ENCODE assay signal across 12 cellular contexts in the genomic region with DNA sequence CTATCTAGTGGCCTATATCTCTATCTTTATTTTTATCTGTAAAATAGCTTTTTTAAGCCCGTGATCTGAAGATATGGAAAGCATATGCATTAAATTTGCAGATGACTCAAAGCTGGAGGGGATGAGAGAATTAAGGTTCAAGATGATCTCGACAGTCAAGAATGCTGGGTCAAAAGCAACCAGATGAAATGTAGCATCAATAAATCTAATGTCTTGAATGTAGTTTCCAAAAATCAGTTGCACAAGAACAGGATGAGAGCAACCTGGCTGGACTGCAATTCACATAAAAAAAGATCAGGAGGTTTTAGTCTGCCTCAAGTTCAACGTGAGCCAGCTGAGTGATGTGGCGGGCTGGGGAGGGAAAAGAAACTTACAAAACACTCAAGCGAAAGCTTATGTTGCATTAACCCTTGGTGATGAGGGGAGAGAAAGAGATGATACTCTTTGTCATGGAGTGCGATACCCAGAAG.
DNase-seq lines count a peak whose midpoint lies in the region; ATAC-seq and TF ChIP-seq lines count a peak whose summit lies in the region.
"Had no signal": no experiment of that assay in that cellular context is flagged by ENCODE, and none has a peak within 500 bp of the region (broad histone marks: within the 10 kb centered on the region; RNA-seq: fewer than 3 reads in every experiment).

No MANE protein-coding gene starts in this region.

- H3K36me3 Mint-ChIP-seq in type B pancreatic cell: no peaks in the 10 kb centered on the region
- no peaks in the 10 kb centered on the region for H3K36me3 Mint-ChIP-seq in CD4-positive, alpha-beta memory T cell

- ATAC-seq in GM19467 (IDR thresholded peaks at IDR 0.05; ENCODE audit: unreplicated experiment) (peak; percentile 28), HG03354 (IDR thresholded peaks at IDR 0.05; ENCODE audit: poor library complexity, severe bottlenecking, unreplicated experiment) (peak; percentile 37)

- CTCF ChIA-PET in CD4-positive, alpha-beta memory T cell (lab: Charles Lee; ENCODE audit: partially characterized antibody): no interaction called here

- no peaks in the 10 kb centered on the region for H3K4me1 ChIP-seq in CD4-positive, alpha-beta memory T cell (ENCODE audit: insufficient read depth, low read length)

- H3K4me1 Mint-ChIP-seq in type B pancreatic cell (ENCODE audit: unreplicated experiment): peaks cover 51% of the 10 kb centered on the region
- peaks cover 0 to 1% (median under 1%) of the 10 kb centered on the region in 4 donors for H3K4me1 Mint-ChIP-seq in CD4-positive, alpha-beta memory T cell
- H3K4me1 Mint-ChIP-seq: activated CD4-positive, alpha-beta memory T cell treated with anti-CD3 and anti-CD28 coated beads, Interleukin-2, amount 10 ng/mL, durations not matched to agents 7 days and 5 days had no signal

- H3K36me3 ChIP-seq in CD4-positive, alpha-beta memory T cell (ENCODE audit: insufficient read depth, low read length): no peaks in the 10 kb centered on the region

- H3K27ac Mint-ChIP-seq in type B pancreatic cell: peak overlapping the region; percentile 32
- no peak overlapping the region for H3K27ac Mint-ChIP-seq in CD4-positive, alpha-beta memory T cell
- H3K27ac Mint-ChIP-seq: activated CD4-positive, alpha-beta memory T cell treated with anti-CD3 and anti-CD28 coated beads, Interleukin-2, amount 10 ng/mL, durations not matched to agents 7 days and 5 days had no signal

- TF ChIP-seq CTCF in cardiac fibroblast (IDR thresholded peaks at IDR 0.05; ENCODE audit: low read depth, low read length) (no peak), type B pancreatic cell (conservative IDR thresholded peaks at IDR 0.05) (no peak)

- peaks cover 4% of the 10 kb centered on the region for H3K27me3 Mint-ChIP-seq in type B pancreatic cell
- no peaks in the 10 kb centered on the region for H3K27me3 Mint-ChIP-seq in CD4-positive, alpha-beta memory T cell

- POLR2A ChIA-PET in CD4-positive, alpha-beta memory T cell (lab: Charles Lee; ENCODE audit: partially characterized antibody): no interaction called here

- peak overlapping the region; percentile 11 for H3K4me3 Mint-ChIP-seq in type B pancreatic cell
- no peak overlapping the region for H3K4me3 Mint-ChIP-seq in CD4-positive, alpha-beta memory T cell
- H3K4me3 Mint-ChIP-seq: activated CD4-positive, alpha-beta memory T cell treated with anti-CD3 and anti-CD28 coated beads, Interleukin-2, amount 10 ng/mL, durations not matched to agents 7 days and 5 days; dendritic cell treated with granulocyte-macrophage colony-stimulating factor and Interleukin-4, amounts not matched to agents 40 ng/mL and 50 ng/mL, for 4 days had no signal

- no peak overlapping the region for H3K27ac ChIP-seq in CD4-positive, alpha-beta memory T cell (ENCODE audit: low read depth, low read length)

- DNase-seq in cardiac fibroblast (ENCODE audit: low read depth in 2 of 2) (peak; percentile 49 to 67), type B pancreatic cell (ENCODE audit: extremely low spot score, unreplicated experiment) (no peak), COLO668 (lab: John Stamatoyannopoulos, UW; ENCODE audit: unreplicated experiment) (no peak), NCI-H774 (lab: John Stamatoyannopoulos, UW) (no peak), NCI-H1694 treated with DMSO at 0.1 percent for 48 hours (lab: John Stamatoyannopoulos, UW) (no peak)
- DNase-seq in CD4-positive, alpha-beta memory T cell: no peak
- DNase-seq: activated CD4-positive, alpha-beta memory T cell treated with anti-CD3 and anti-CD28 coated beads, Interleukin-2, amount 10 ng/mL, durations not matched to agents 7 days and 5 days; mesendoderm; NCI-H2171 had no signal

- no peaks in the 10 kb centered on the region for H3K9me3 Mint-ChIP-seq in type B pancreatic cell
- H3K9me3 Mint-ChIP-seq in CD4-positive, alpha-beta memory T cell: peaks cover 0 to 2% (median 0%) of the 10 kb centered on the region in 8 donors
- H3K9me3 Mint-ChIP-seq: activated CD4-positive, alpha-beta memory T cell treated with anti-CD3 and anti-CD28 coated beads, Interleukin-2, amount 10 ng/mL, durations not matched to agents 7 days and 5 days; dendritic cell treated with granulocyte-macrophage colony-stimulating factor and Interleukin-4, amounts not matched to agents 40 ng/mL and 50 ng/mL, for 4 days had no signal

- no peaks in the 10 kb centered on the region for H3K27me3 ChIP-seq in CD4-positive, alpha-beta memory T cell (ENCODE audit: insufficient read depth, low read length)

- no peaks in the 10 kb centered on the region for H3K9me3 ChIP-seq in CD4-positive, alpha-beta memory T cell (ENCODE audit: control insufficient read depth in 1 of 2, low read length in 2 of 2)

- no peak overlapping the region for H3K4me3 ChIP-seq in cardiac fibroblast (replicated peaks in 1 of 2; ENCODE audit: low read depth in 2 of 2, low read length in 2 of 2)
- no peak overlapping the region for H3K4me3 ChIP-seq in CD4-positive, alpha-beta memory T cell (ENCODE audit: low read length in 2 of 2)

- intact Hi-C loops in CD4-positive, alpha-beta memory T cell (cut with micrococcal nuclease): no loop called here

Comparison
In these comparisons a context has a peak if more than half of its experiments do, and no peak if none do; other contexts are left out.
1. DNase-seq: peak in cardiac fibroblast (2 of 2); none in type B pancreatic cell (single experiment), CD4-positive, alpha-beta memory T cell (0 of 5), COLO668 (single experiment), NCI-H774 (single experiment) and NCI-H1694 treated with DMSO at 0.1 percent for 48 hours (single experiment).